Comparison of ENCODE assay signal across 1 cellular context in genomic region chr12:132485619-132486018, GRCh38.
TF ChIP-seq lines count a peak whose summit lies in the region.

No MANE protein-coding gene starts in this region.

TF ChIP-seq in HepG2, 621 proteins besides CTCF, POLR2A, EP300 and RAD21:
- no peak for TF ChIP-seq ZNF773 (CRISPR knock-in tag; IDR thresholded peaks at IDR 0.05; ENCODE audit: borderline replicate concordance)
- TF ChIP-seq TRIM24 (CRISPR knock-in tag; IDR thresholded peaks at IDR 0.05): no peak
- TF ChIP-seq RBAK (CRISPR knock-in tag; IDR thresholded peaks at IDR 0.05): peak; percentile 98
- TF ChIP-seq ZMYM3 (CRISPR knock-in tag; IDR thresholded peaks at IDR 0.05): 0 out of 2 replicates have a peak, but pooled peaks have one; percentile 18
- TF ChIP-seq ZBTB10 (CRISPR knock-in tag; IDR thresholded peaks at IDR 0.05; ENCODE audit: borderline replicate concordance): no peak
